In the genomic region with DNA sequence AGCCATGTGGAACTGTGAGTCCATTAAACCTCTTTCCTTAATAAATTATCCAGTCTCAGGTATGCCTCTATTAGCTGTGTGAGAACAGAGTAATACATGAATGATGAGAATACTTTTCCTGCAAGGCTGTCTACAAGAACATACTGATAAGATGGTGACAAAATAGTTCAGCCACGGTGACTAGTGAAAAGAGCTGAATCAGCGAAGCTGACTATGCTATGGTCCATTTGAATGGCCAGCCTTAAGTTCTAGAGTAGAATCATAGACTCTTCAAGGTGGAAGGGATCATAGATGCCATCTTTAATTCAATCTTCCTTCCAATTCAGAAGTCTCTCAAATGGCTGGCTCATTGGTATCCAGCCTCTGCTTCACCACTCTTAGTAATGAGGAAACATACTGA, we compare ENCODE assay signal across 1 cellular context.
TF ChIP-seq lines count a peak whose summit lies in the region.

No MANE protein-coding gene starts in this region.

TF ChIP-seq in K562, 482 proteins besides CTCF, POLR2A, EP300 and RAD21 (continued from another document):
- TF ChIP-seq MIER1 (IDR thresholded peaks at IDR 0.05; ENCODE audit: low read depth): no peak
TF ChIP-seq in K562: peak in this region for 1.
